In the genomic region with DNA sequence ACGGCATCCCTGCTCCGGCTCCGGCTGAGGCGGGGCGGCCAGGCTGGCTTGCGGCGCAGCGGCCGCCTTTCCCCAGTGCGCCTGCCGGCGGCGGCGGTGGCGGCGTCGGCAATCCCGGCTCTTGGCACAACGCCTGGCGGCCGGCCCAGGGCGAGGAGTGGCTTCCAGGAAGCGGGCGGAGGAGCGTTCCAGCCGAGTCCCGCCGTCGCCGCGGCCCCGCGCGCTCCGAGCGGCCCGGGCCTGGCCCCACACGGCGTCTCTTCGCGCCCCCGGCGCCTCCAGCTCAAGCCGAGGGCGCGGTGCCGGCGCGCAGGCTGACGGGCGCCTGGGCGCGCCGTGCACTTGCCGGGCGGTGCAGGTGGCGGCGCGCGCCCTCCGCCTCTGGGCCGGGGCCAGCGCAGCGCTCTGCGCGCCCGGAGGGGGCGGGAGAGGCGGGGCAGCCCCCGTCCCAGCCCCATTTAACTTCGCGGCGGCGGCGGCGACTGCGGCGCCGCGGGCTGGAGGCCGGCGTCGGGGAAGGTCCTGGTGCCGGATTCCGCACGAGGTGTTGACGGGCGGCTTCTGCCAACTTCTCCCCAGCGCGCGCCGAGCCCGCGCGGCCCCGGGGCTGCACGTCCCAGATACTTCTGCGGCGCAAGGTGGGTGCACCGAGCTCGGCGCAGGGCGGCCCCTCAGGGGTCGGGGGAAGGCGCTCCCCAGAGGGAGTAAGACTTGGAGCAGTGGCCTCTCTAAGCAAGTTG, we compare ENCODE assay signal across 9 cellular contexts. TPM values are rescaled to one million over a fixed set of nuclear protein-coding genes. Genes with fewer than 3 reads are reported as not detected.
DNase-seq lines count a peak whose midpoint lies in the region; ATAC-seq and TF ChIP-seq lines count a peak whose summit lies in the region.
"Had no signal": no experiment of that assay in that cellular context is flagged by ENCODE, and none has a peak within 500 bp of the region (broad histone marks: within the 10 kb centered on the region; RNA-seq: fewer than 3 reads in every experiment).

A gene with protein sequence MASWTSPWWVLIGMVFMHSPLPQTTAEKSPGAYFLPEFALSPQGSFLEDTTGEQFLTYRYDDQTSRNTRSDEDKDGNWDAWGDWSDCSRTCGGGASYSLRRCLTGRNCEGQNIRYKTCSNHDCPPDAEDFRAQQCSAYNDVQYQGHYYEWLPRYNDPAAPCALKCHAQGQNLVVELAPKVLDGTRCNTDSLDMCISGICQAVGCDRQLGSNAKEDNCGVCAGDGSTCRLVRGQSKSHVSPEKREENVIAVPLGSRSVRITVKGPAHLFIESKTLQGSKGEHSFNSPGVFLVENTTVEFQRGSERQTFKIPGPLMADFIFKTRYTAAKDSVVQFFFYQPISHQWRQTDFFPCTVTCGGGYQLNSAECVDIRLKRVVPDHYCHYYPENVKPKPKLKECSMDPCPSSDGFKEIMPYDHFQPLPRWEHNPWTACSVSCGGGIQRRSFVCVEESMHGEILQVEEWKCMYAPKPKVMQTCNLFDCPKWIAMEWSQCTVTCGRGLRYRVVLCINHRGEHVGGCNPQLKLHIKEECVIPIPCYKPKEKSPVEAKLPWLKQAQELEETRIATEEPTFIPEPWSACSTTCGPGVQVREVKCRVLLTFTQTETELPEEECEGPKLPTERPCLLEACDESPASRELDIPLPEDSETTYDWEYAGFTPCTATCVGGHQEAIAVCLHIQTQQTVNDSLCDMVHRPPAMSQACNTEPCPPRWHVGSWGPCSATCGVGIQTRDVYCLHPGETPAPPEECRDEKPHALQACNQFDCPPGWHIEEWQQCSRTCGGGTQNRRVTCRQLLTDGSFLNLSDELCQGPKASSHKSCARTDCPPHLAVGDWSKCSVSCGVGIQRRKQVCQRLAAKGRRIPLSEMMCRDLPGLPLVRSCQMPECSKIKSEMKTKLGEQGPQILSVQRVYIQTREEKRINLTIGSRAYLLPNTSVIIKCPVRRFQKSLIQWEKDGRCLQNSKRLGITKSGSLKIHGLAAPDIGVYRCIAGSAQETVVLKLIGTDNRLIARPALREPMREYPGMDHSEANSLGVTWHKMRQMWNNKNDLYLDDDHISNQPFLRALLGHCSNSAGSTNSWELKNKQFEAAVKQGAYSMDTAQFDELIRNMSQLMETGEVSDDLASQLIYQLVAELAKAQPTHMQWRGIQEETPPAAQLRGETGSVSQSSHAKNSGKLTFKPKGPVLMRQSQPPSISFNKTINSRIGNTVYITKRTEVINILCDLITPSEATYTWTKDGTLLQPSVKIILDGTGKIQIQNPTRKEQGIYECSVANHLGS (N-terminal part only) (plus strand): TSS at position 485 of the 740 bp plus-strand sequence. CDS start 1,639 bp downstream, outside the sequence.

- H3K9me3 ChIP-seq in WERI-Rb-1 (ENCODE audit: severe bottlenecking) (no peaks in the 10 kb centered on the region), trophoblast cell (ENCODE audit: insufficient read depth, low read depth, low read length) (peaks cover 2% of the 10 kb centered on the region)
- no peaks in the 10 kb centered on the region for H3K9me3 ChIP-seq in naive thymus-derived CD4-positive, alpha-beta T cell (ENCODE audit: control insufficient read depth in 2 of 3, low read length in 3 of 3)

- H2BK120ac ChIP-seq in trophoblast cell (ENCODE audit: insufficient read depth, low read length, poor library complexity): no peak within 1 kb of the TSS

- no peak within 1 kb of the TSS for H3K23ac ChIP-seq in trophoblast cell (ENCODE audit: low read length)

- H3K4ac ChIP-seq in trophoblast cell (ENCODE audit: low read depth, low read length): no peak within 1 kb of the TSS

- H2BK5ac ChIP-seq in trophoblast cell (ENCODE audit: low read depth, low read length, poor library complexity): no peak within 1 kb of the TSS

- H3K4me2 ChIP-seq in trophoblast cell (ENCODE audit: low read length): peak within 1 kb of the TSS; percentile 45

- peaks cover 7 to 12% of the 10 kb centered on the region in 2 experiments for H3K4me1 ChIP-seq in trophoblast cell (ENCODE audit: control insufficient read depth in 1 of 2, insufficient read depth in 2 of 2, low read length in 2 of 2)
- H3K4me1 ChIP-seq in naive thymus-derived CD4-positive, alpha-beta T cell (ENCODE audit: control insufficient read depth in 2 of 2, insufficient read depth in 2 of 2, low read length in 2 of 2): no peaks in the 10 kb centered on the region

- no peak within 1 kb of the TSS for H4K8ac ChIP-seq in trophoblast cell (ENCODE audit: low read depth, low read length)

- POLR2A ChIA-PET in naive thymus-derived CD4-positive, alpha-beta T cell (lab: Charles Lee): no interaction called here

- no peaks in the 10 kb centered on the region for H3K79me1 ChIP-seq in trophoblast cell (ENCODE audit: low read length)

- ATAC-seq in left ventricle myocardium superior: peak; percentile 62
- no peak for ATAC-seq in HG02642 (IDR thresholded peaks at IDR 0.05; ENCODE audit: poor library complexity, unreplicated experiment)
- no peak for ATAC-seq in naive thymus-derived CD4-positive, alpha-beta T cell

- TF ChIP-seq CTCF in WERI-Rb-1 (IDR thresholded peaks at IDR 0.05; ENCODE audit: low read depth, low read length): no peak

- peaks cover 19 to 63% (median 35%) of the 10 kb centered on the region in 5 donors for H3K27me3 Mint-ChIP-seq in naive thymus-derived CD4-positive, alpha-beta T cell

- peak within 1 kb of the TSS; percentile 35 for H2BK12ac ChIP-seq in trophoblast cell (ENCODE audit: low read length)

- peaks cover 0 to 9% (median 0%) of the 10 kb centered on the region in 11 donors for H3K9me3 Mint-ChIP-seq in naive thymus-derived CD4-positive, alpha-beta T cell

- H3K36me3 ChIP-seq in WERI-Rb-1: no peaks in the 10 kb centered on the region
- H3K36me3 ChIP-seq in trophoblast cell (ENCODE audit: control insufficient read depth in 1 of 2, insufficient read depth in 2 of 2, low read length in 2 of 2): no peaks in the 10 kb centered on the region
- H3K36me3 ChIP-seq in naive thymus-derived CD4-positive, alpha-beta T cell (ENCODE audit: control insufficient read depth in 2 of 3, insufficient read depth in 3 of 3, low read length in 3 of 3): no peaks in the 10 kb centered on the region

- peak; percentile 68 for DNase-seq in Caki2 (ENCODE audit: low read depth)
- peak; percentile 22 for DNase-seq in WERI-Rb-1
- peak; percentile 93 for DNase-seq in left ventricle myocardium superior
- peak in 1 of 2 donors; percentile 4 for DNase-seq in trophoblast cell
- no peak for DNase-seq in activated CD4-positive, alpha-beta T cell treated with anti-CD3 and anti-CD28 coated beads, Interleukin-2, amount 50 U/mL, for 4 hours
- DNase-seq in NCI-H128 (lab: John Stamatoyannopoulos, UW; ENCODE audit: unreplicated experiment): no peak
- no peak for DNase-seq in naive thymus-derived CD4-positive, alpha-beta T cell
- DNase-seq: NCI-H2081 treated with DMSO at 0.1 percent for 48 hours had no signal

- no CpG with 5 or more reads among the region's 105 CpGs for WGBS in trophoblast cell (ENCODE audit: extremely low coverage, insufficient coverage, insufficient read length)

- peaks cover 42% of the 10 kb centered on the region for H3K27me3 ChIP-seq in WERI-Rb-1 (ENCODE audit: insufficient read depth, low read depth, severe bottlenecking)
- peaks cover 28% of the 10 kb centered on the region for H3K27me3 ChIP-seq in trophoblast cell (ENCODE audit: insufficient read depth, low read length)
- no peaks in the 10 kb centered on the region for H3K27me3 ChIP-seq in naive thymus-derived CD4-positive, alpha-beta T cell (ENCODE audit: control insufficient read depth in 2 of 2, insufficient read depth in 2 of 2, low read length in 2 of 2)

- no peak within 1 kb of the TSS for H3K14ac ChIP-seq in trophoblast cell (ENCODE audit: low read length)

- no peak within 1 kb of the TSS for H3K27ac ChIP-seq in WERI-Rb-1
- no peak within 1 kb of the TSS for H3K27ac ChIP-seq in trophoblast cell (ENCODE audit: low read depth, low read length)
- H3K27ac ChIP-seq in naive thymus-derived CD4-positive, alpha-beta T cell (ENCODE audit: low read depth, low read length): no peak within 1 kb of the TSS

- peak within 1 kb of the TSS; percentile 37 for H3K4me3 ChIP-seq in WERI-Rb-1 (ENCODE audit: low read depth, low read length)
- H3K4me3 ChIP-seq in trophoblast cell (ENCODE audit: low read depth, low read length): peak within 1 kb of the TSS; percentile 5
- no peak within 1 kb of the TSS for H3K4me3 ChIP-seq in naive thymus-derived CD4-positive, alpha-beta T cell (ENCODE audit: low read length)

- CTCF ChIA-PET in naive thymus-derived CD4-positive, alpha-beta T cell (lab: Charles Lee): no interaction called here

- H3K4me3 Mint-ChIP-seq in naive thymus-derived CD4-positive, alpha-beta T cell: no peak within 1 kb of the TSS

- H3K9ac ChIP-seq in trophoblast cell (ENCODE audit: low read length): no peak within 1 kb of the TSS

- in situ Hi-C loops in Caki2 (cut with HindIII; ENCODE audit: low pct_unique_long_range_greater_than_20kb, low sequenced_read_pairs): no loop called here

- H3K4me1 Mint-ChIP-seq in naive thymus-derived CD4-positive, alpha-beta T cell: no peaks in the 10 kb centered on the region

- H4K12ac ChIP-seq in trophoblast cell (ENCODE audit: low read depth, low read length): no peak within 1 kb of the TSS

- intact Hi-C loops in left ventricle myocardium superior (cut with micrococcal nuclease): no loop called here
- intact Hi-C loops in naive thymus-derived CD4-positive, alpha-beta T cell (cut with micrococcal nuclease): no loop called here

- H3K18ac ChIP-seq in trophoblast cell (ENCODE audit: low read length): no peak within 1 kb of the TSS

- H2AFZ ChIP-seq in trophoblast cell (ENCODE audit: insufficient read depth, low read length, poor library complexity): peak within 1 kb of the TSS; percentile 40

- no peaks in the 10 kb centered on the region for H3K79me2 ChIP-seq in trophoblast cell (ENCODE audit: control insufficient read depth, insufficient read depth, low read length, poor library complexity)

- no peak within 1 kb of the TSS for H3K27ac Mint-ChIP-seq in naive thymus-derived CD4-positive, alpha-beta T cell

- peak within 1 kb of the TSS; percentile 21 for H4K91ac ChIP-seq in trophoblast cell (ENCODE audit: low read depth, low read length)

- H3K36me3 Mint-ChIP-seq in naive thymus-derived CD4-positive, alpha-beta T cell: peaks cover 0 to 4% (median 0%) of the 10 kb centered on the region in 5 donors

- no peak within 1 kb of the TSS for H2AK5ac ChIP-seq in trophoblast cell (ENCODE audit: low read length)

RNA-seq across cellular contexts. Expression of the gene that starts here (rescaled TPM):
- total RNA-seq in Caki2 (2014; rRNA removed; shearing (Covaris generic); ENCODE audit: low replicate concordance): 0.43 and 4.5 TPM in 2 replicates
- total RNA-seq in left ventricle myocardium superior: 9.2 TPM
- polyA plus RNA-seq in trophoblast cell (2013): 0.67 and 0.96 TPM in 2 replicates
- not detected for total RNA-seq in naive thymus-derived CD4-positive, alpha-beta T cell
- not detected for polyA plus RNA-seq in naive thymus-derived CD4-positive, alpha-beta T cell

Comparison
In these comparisons a context has a peak if more than half of its experiments do, and no peak if none do; other contexts are left out.
1. DNase-seq: peak in Caki2 (single experiment), WERI-Rb-1 (single experiment) and left ventricle myocardium superior (single experiment); none in activated CD4-positive, alpha-beta T cell treated with anti-CD3 and anti-CD28 coated beads, Interleukin-2, amount 50 U/mL, for 4 hours (0 of 2), NCI-H128 (single experiment) and naive thymus-derived CD4-positive, alpha-beta T cell (0 of 9).